1 cellular context compared by ENCODE assay signal in the genomic region with DNA sequence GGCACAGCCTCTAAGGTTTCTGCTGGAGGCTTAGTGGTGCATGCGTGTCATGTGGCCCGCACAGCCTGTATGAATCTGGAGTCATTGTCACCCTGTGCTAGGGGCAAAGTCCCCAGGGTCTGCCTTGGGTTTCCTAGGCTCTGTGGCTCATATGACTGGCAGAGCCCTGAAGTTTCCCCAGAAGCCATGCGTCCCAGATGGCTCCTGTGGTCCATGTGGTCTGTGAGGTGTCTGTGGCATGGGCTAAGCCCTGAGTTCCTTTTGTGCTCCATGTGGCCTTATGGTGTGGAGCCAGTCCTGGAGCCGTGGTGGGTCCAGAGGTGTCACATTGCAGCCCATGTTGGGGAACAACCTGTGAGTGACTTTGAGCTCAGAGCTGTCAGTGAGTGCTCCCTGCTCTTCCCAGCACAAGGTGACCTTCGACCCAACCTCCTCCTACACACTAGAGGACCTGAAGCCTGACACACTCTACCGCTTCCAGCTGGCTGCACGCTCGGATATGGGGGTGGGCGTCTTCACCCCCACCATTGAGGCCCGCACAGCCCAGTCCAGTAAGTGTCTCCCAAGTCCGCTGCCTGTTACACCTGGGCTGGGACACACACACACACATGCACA.
A peak's percentile ranks its signal among the peaks of the same experiment; 100 is the strongest.
TF ChIP-seq lines count a peak whose summit lies in the region.

No MANE protein-coding gene starts in this region.

TF ChIP-seq in HepG2, 621 proteins besides CTCF, POLR2A, EP300 and RAD21:
- TF ChIP-seq ZFP41 (CRISPR knock-in tag; IDR thresholded peaks at IDR 0.05; ENCODE audit: borderline replicate concordance) = no peak
- TF ChIP-seq, protein P1, sequence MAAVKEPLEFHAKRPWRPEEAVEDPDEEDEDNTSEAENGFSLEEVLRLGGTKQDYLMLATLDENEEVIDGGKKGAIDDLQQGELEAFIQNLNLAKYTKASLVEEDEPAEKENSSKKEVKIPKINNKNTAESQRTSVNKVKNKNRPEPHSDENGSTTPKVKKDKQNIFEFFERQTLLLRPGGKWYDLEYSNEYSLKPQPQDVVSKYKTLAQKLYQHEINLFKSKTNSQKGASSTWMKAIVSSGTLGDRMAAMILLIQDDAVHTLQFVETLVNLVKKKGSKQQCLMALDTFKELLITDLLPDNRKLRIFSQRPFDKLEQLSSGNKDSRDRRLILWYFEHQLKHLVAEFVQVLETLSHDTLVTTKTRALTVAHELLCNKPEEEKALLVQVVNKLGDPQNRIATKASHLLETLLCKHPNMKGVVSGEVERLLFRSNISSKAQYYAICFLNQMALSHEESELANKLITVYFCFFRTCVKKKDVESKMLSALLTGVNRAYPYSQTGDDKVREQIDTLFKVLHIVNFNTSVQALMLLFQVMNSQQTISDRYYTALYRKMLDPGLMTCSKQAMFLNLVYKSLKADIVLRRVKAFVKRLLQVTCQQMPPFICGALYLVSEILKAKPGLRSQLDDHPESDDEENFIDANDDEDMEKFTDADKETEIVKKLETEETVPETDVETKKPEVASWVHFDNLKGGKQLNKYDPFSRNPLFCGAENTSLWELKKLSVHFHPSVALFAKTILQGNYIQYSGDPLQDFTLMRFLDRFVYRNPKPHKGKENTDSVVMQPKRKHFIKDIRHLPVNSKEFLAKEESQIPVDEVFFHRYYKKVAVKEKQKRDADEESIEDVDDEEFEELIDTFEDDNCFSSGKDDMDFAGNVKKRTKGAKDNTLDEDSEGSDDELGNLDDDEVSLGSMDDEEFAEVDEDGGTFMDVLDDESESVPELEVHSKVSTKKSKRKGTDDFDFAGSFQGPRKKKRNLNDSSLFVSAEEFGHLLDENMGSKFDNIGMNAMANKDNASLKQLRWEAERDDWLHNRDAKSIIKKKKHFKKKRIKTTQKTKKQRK (IDR thresholded peaks at IDR 0.05; ENCODE audit: low read length) = no peak
- TF ChIP-seq ZNF572 (CRISPR knock-in tag; IDR thresholded peaks at IDR 0.05) = no peak
- peak; percentile 47 for TF ChIP-seq RBM22 (optimal IDR thresholded peaks at IDR 0.05; ENCODE audit: low read length)
- TF ChIP-seq ZNF263 (CRISPR knock-in tag; IDR thresholded peaks at IDR 0.05) = peak; percentile 93
TF ChIP-seq in HepG2: peak in this region for 2.
